ENCODE assay signal across 11 cellular contexts in the genomic region with DNA sequence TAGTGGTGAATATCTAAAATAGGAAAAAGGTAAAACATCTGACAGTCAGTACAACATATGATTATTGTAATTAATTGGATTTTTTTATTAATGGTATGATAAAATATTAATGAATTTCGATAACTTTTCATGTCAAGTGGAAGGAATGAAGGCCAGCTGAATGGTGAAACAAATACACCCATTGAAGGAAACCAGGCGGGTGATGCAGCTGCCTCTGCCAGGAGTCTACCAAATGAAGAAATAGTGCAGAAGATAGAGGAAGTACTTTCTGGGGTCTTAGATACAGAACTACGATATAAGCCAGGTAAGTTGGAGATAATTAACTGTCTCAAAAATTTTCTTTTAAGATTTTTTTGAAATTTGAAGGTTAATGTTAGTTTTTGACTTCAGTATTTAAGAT. TPM values are rescaled to one million over a fixed set of nuclear protein-coding genes. Genes with fewer than 3 reads are reported as not detected.
DNase-seq lines count a peak whose midpoint lies in the region; FAIRE-seq and TF ChIP-seq lines count a peak whose summit lies in the region.
"Had no signal": no experiment of that assay in that cellular context is flagged by ENCODE, and none has a peak within 500 bp of the region (broad histone marks: within the 10 kb centered on the region; RNA-seq: fewer than 3 reads in every experiment).

No MANE protein-coding gene starts in this region.

- no peak for TF ChIP-seq CTCF in astrocyte (IDR thresholded peaks at IDR 0.05; ENCODE audit: insufficient read depth, low read depth, low read length)
- TF ChIP-seq CTCF in neural crest cell (conservative IDR thresholded peaks at IDR 0.05) = no peak

- no peaks in the 10 kb centered on the region for H3K9me2 ChIP-seq in GM23248 (ENCODE audit: insufficient read depth)

- H3K9me3 ChIP-seq in GM23248 (ENCODE audit: low read depth) = no peaks in the 10 kb centered on the region
- H3K9me3 ChIP-seq in astrocyte (ENCODE audit: insufficient read depth, low read depth, low read length) = no peaks in the 10 kb centered on the region
- H3K9me3 ChIP-seq: heart right ventricle had no signal

- H3K36me3 Mint-ChIP-seq in astrocyte (ENCODE audit: low read depth, unreplicated experiment) (peaks cover 10% of the 10 kb centered on the region), neural crest cell (ENCODE audit: low read depth) (peaks cover 13% of the 10 kb centered on the region)

- H3K9ac ChIP-seq in GM23248 (peak overlapping the region; percentile 97), astrocyte (ENCODE audit: low read length) (no peak overlapping the region)

- in situ Hi-C loops in GM23248 (cut with MboI) = no loop called here

- H3K4me2 ChIP-seq in GM23248 (ENCODE audit: unreplicated experiment) = peak overlapping the region; percentile 98
- peak overlapping the region; percentile 84 for H3K4me2 ChIP-seq in astrocyte (ENCODE audit: low read length)

- 83 to 88% methylated on average over 3 of the region's 3 CpGs for WGBS in GM23248 (ENCODE audit: low coverage in 1 of 2, low lambda C conversion rate in 2 of 2, missing lambda C conversion rate in 2 of 2), 2 experiments

- H3K4me1 ChIP-seq in GM23248 (ENCODE audit: insufficient read depth) (peaks cover 16% of the 10 kb centered on the region), astrocyte (ENCODE audit: insufficient read depth, low read length) (peaks cover 11% of the 10 kb centered on the region)

- no peak overlapping the region for H2AFZ ChIP-seq in GM23248
- H2AFZ ChIP-seq in astrocyte (ENCODE audit: low read depth, low read length) = no peak overlapping the region

- H3F3A ChIP-seq in GM23248 (ENCODE audit: insufficient read depth) = peaks cover 15% of the 10 kb centered on the region; the same call in 1 of the 2 replicates

- H3K27me3 Mint-ChIP-seq in astrocyte (ENCODE audit: low read depth, unreplicated experiment) (no peaks in the 10 kb centered on the region), neural crest cell (ENCODE audit: low read depth) (no peaks in the 10 kb centered on the region)

- peaks cover 30% of the 10 kb centered on the region for H4K20me1 ChIP-seq in GM23248 (ENCODE audit: insufficient read depth)
- H4K20me1 ChIP-seq in astrocyte (ENCODE audit: insufficient read depth, low read length) = peaks cover 79% of the 10 kb centered on the region

- DNase-seq in GM23248 (peak; percentile 43), MV-4-11 (lab: John Stamatoyannopoulos, UW) (peak; percentile 24), astrocyte (ENCODE audit: low read depth) (no peak), neural crest cell (ENCODE audit: low read depth, low spot score) (no peak), HUDEP-2 (lab: John Stamatoyannopoulos, UW; ENCODE audit: unreplicated experiment in 76 of 76) (no peak), NCI-H82 (lab: John Stamatoyannopoulos, UW) (no peak), midbrain (lab: John Stamatoyannopoulos, UW) (no peak)
- DNase-seq: heart right ventricle; NK-92 treated with Interleukin-12 subunit alpha and Interleukin-12 subunit beta, amount 100 ng/mL, for 24 hours had no signal

- H3K27ac Mint-ChIP-seq in astrocyte (ENCODE audit: unreplicated experiment) (no peak overlapping the region), neural crest cell (ENCODE audit: unreplicated experiment) (no peak overlapping the region)
- H3K27ac Mint-ChIP-seq: T-helper 1 cell treated with Interleukin-12 subunit alpha and Interleukin-12 subunit beta and Interleukin-4 antibody, amounts not matched to agents 30 μg/mL and 1 μg/mL, for 36 hours had no signal

- H3K4me1 Mint-ChIP-seq in astrocyte (ENCODE audit: low read depth, unreplicated experiment) = no peaks in the 10 kb centered on the region
- H3K4me1 Mint-ChIP-seq in neural crest cell = peaks cover 23% of the 10 kb centered on the region

- H3K27me3 ChIP-seq in GM23248 (replicated peaks; ENCODE audit: insufficient read depth) = no peaks in the 10 kb centered on the region
- no peaks in the 10 kb centered on the region for H3K27me3 ChIP-seq in astrocyte (ENCODE audit: insufficient read depth, low read length)
- H3K27me3 ChIP-seq: heart right ventricle had no signal

- no peak for FAIRE-seq in astrocyte (lab: Jason Lieb, UNC)
- FAIRE-seq: H1 had no signal

- H3K4me3 ChIP-seq in GM23248 (peak overlapping the region; percentile 97), astrocyte (ENCODE audit: insufficient read depth, low read depth, low read length) (no peak overlapping the region)

- H3K4me3 Mint-ChIP-seq in astrocyte (ENCODE audit: unreplicated experiment) = peak overlapping the region; percentile 91
- H3K4me3 Mint-ChIP-seq in neural crest cell = peak overlapping the region; percentile 64

- H3K27ac ChIP-seq in GM23248 (peak overlapping the region; percentile 99), astrocyte (ENCODE audit: low read depth, low read length) (no peak overlapping the region)

- H3K79me2 ChIP-seq in GM23248 (ENCODE audit: insufficient read depth) = peaks cover 90% of the 10 kb centered on the region
- peaks cover 94% of the 10 kb centered on the region for H3K79me2 ChIP-seq in astrocyte (ENCODE audit: insufficient read depth, low read length)

- no peaks in the 10 kb centered on the region for H3K9me3 Mint-ChIP-seq in astrocyte (ENCODE audit: unreplicated experiment)
- no peaks in the 10 kb centered on the region for H3K9me3 Mint-ChIP-seq in neural crest cell
- H3K9me3 Mint-ChIP-seq: T-helper 1 cell treated with Interleukin-12 subunit alpha and Interleukin-12 subunit beta and Interleukin-4 antibody, amounts not matched to agents 30 μg/mL and 1 μg/mL, for 36 hours had no signal

- peaks cover 37% of the 10 kb centered on the region for H3K36me3 ChIP-seq in GM23248 (ENCODE audit: low read depth)
- H3K36me3 ChIP-seq in astrocyte (ENCODE audit: insufficient read depth, low read length) = peaks cover 25% of the 10 kb centered on the region

RNA-seq across cellular contexts. Expression of a gene that starts 3.2 kb away (rescaled TPM):
- total RNA-seq in GM23248 (2014; rRNA removed; shearing (Covaris generic)) = 106 and 109 TPM in 2 replicates
- polyA plus RNA-seq in GM23248 (2016; fragmentation: Nextera tagmentation; extraction: Ambion mirVana) = 303 and 336 TPM in 2 replicates
- total RNA-seq in astrocyte = 263 and 290 TPM in 2 replicates
- total RNA-seq in neural crest cell = 367 and 395 TPM in 2 replicates

RNA-seq across cellular contexts. Expression of a gene that starts 4.2 kb away (rescaled TPM):
- 52.1 and 54.6 TPM in 2 replicates for total RNA-seq in GM23248 (2014; rRNA removed; shearing (Covaris generic))
- polyA plus RNA-seq in GM23248 (2016; fragmentation: Nextera tagmentation; extraction: Ambion mirVana) = 58.2 and 61.8 TPM in 2 replicates
- total RNA-seq in astrocyte (95.4 and 99.5 TPM in 2 replicates), neural crest cell (133 and 139 TPM in 2 replicates)

RNA-seq across cellular contexts. Expression of a gene that starts 42.4 kb away (rescaled TPM):
- 13.2 and 18.2 TPM in 2 replicates for total RNA-seq in GM23248 (2014; rRNA removed; shearing (Covaris generic))
- polyA plus RNA-seq in GM23248 (2016; fragmentation: Nextera tagmentation; extraction: Ambion mirVana) = 14.1 and 16.8 TPM in 2 replicates
- total RNA-seq in astrocyte (11.7 and 13.7 TPM in 2 replicates), neural crest cell (30.9 and 32.3 TPM in 2 replicates)

RNA-seq across cellular contexts. Expression of a gene that starts 54.6 kb away (rescaled TPM):
- 0.38 and 2.4 TPM in 2 replicates for total RNA-seq in GM23248 (2014; rRNA removed; shearing (Covaris generic))
- polyA plus RNA-seq in GM23248 (2016; fragmentation: Nextera tagmentation; extraction: Ambion mirVana) = 2.0 TPM in 2 replicates
- total RNA-seq in astrocyte (2.1 and 2.4 TPM in 2 replicates), neural crest cell (2.4 and 2.7 TPM in 2 replicates)

Comparison
In these comparisons a context has a peak if more than half of its experiments do, and no peak if none do; other contexts are left out.
1. DNase-seq: peak in GM23248 (single experiment) and MV-4-11 (single experiment); none in astrocyte (single experiment), neural crest cell (single experiment), HUDEP-2 (0 of 76), NCI-H82 (single experiment) and midbrain (single experiment).